1 cellular context compared by ENCODE assay signal in the genomic region with DNA sequence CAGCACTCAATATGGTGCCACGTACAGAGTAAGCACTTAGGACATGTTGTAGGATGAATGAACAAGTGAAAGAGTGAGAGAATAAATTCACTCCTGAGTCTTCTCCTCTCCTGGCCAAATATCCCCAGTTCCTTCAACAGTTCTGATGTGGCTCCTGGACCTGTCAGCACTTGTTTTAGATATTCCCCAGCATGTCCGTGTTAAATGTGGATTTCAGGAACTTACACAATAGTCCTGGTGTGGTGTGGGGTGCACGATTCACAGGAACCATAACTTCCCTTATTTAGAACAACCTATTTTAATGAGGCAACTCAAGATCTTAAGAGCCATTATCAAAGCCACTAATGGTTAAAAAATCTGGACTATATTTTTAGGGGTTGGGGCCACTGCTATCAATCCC.
TF ChIP-seq lines count a peak whose summit lies in the region.

No MANE protein-coding gene starts in this region.

TF ChIP-seq in H1, 55 proteins besides CTCF, POLR2A, EP300 and RAD21:
- TF ChIP-seq SIN3A (conservative IDR thresholded peaks at IDR 0.05 in 1 of 2, IDR thresholded peaks at IDR 0.05 in 1 of 2; ENCODE audit: low read depth in 1 of 2, low read length in 2 of 2) (no peak), RXRA (IDR thresholded peaks at IDR 0.05; ENCODE audit: insufficient read depth, low read depth, low read length) (no peak), SRF (IDR thresholded peaks at IDR 0.05; ENCODE audit: low read depth, low read length) (no peak), NRF1 (IDR thresholded peaks at IDR 0.05; ENCODE audit: low read depth, low read length) (no peak), KDM1A (IDR thresholded peaks at IDR 0.05; ENCODE audit: borderline replicate concordance, low read length) (no peak), BRCA1 (IDR thresholded peaks at IDR 0.05; ENCODE audit: low read depth, low read length) (no peak), CBX8 (IDR thresholded peaks at IDR 0.05; ENCODE audit: borderline replicate concordance, low read depth, low read length) (no peak), CREB1 (IDR thresholded peaks at IDR 0.05) (no peak), TAF7 (optimal IDR thresholded peaks at IDR 0.05; ENCODE audit: borderline replicate concordance, low read depth, low read length) (no peak), SIRT6 (IDR thresholded peaks at IDR 0.05; ENCODE audit: low read length) (no peak), YY1 (IDR thresholded peaks at IDR 0.05; ENCODE audit: low read depth, low read length) (no peak), RFX5 (IDR thresholded peaks at IDR 0.05; ENCODE audit: borderline replicate concordance, low read depth, low read length) (no peak), RBBP5 (IDR thresholded peaks at IDR 0.05; ENCODE audit: borderline replicate concordance, low read depth, low read length) (no peak), MAFK (IDR thresholded peaks at IDR 0.05; ENCODE audit: low read depth, low read length) (no peak), CHD2 (IDR thresholded peaks at IDR 0.05; ENCODE audit: low read length) (no peak), SP1 (IDR thresholded peaks at IDR 0.05; ENCODE audit: low read depth, low read length) (no peak), SIX5 (IDR thresholded peaks at IDR 0.05; ENCODE audit: low read depth, low read length) (no peak), SP4 (IDR thresholded peaks at IDR 0.05; ENCODE audit: low read length) (no peak)
- TF ChIP-seq, protein P1, sequence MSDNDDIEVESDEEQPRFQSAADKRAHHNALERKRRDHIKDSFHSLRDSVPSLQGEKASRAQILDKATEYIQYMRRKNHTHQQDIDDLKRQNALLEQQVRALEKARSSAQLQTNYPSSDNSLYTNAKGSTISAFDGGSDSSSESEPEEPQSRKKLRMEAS (IDR thresholded peaks at IDR 0.05), result no peak
- TF ChIP-seq, protein P2, sequence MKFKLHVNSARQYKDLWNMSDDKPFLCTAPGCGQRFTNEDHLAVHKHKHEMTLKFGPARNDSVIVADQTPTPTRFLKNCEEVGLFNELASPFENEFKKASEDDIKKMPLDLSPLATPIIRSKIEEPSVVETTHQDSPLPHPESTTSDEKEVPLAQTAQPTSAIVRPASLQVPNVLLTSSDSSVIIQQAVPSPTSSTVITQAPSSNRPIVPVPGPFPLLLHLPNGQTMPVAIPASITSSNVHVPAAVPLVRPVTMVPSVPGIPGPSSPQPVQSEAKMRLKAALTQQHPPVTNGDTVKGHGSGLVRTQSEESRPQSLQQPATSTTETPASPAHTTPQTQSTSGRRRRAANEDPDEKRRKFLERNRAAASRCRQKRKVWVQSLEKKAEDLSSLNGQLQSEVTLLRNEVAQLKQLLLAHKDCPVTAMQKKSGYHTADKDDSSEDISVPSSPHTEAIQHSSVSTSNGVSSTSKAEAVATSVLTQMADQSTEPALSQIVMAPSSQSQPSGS (IDR thresholded peaks at IDR 0.05; ENCODE audit: low read length), result no peak
TF ChIP-seq in H1: peak in this region for 0.
